Comparison of ENCODE assay signal across 27 cellular contexts in genomic region chr11:20457934-20458333, GRCh38.
"Had no signal": no experiment of that assay in that cellular context is flagged by ENCODE, and none has a peak within 500 bp of the region (broad histone marks: within the 10 kb centered on the region; RNA-seq: fewer than 3 reads in every experiment).

No MANE protein-coding gene starts in this region.

- DNase-seq: colonic mucosa; cortex of kidney; dermis blood vessel endothelial cell; dorsolateral prefrontal cortex; effector CD4-positive, alpha-beta T cell; effector CD8-positive, alpha-beta T cell; effector memory CD4-positive, alpha-beta T cell; effector memory CD8-positive, alpha-beta T cell; endodermal cell; esophagus squamous epithelium; foreskin fibroblast; foreskin keratinocyte; foreskin melanocyte; gastrocnemius medialis; glutamatergic neuron; head of caudate nucleus; heart left ventricle; heart right ventricle had no signal

- H3K27ac Mint-ChIP-seq: dendritic cell treated with granulocyte-macrophage colony-stimulating factor and Interleukin-4, amounts not matched to agents 40 ng/mL and 50 ng/mL, for 4 days; effector memory CD8-positive, alpha-beta T cell; endodermal cell had no signal

- H3K27ac ChIP-seq: colonic mucosa, coronary artery, dorsolateral prefrontal cortex, epithelial cell of prostate, esophagus muscularis mucosa, esophagus squamous epithelium, foreskin keratinocyte, gastrocnemius medialis, gastroesophageal sphincter, heart left ventricle, heart right ventricle had no signal

- H3K27me3 ChIP-seq: colonic mucosa, dorsolateral prefrontal cortex, esophagus muscularis mucosa, esophagus squamous epithelium, foreskin keratinocyte, gastrocnemius medialis, gastroesophageal sphincter, heart left ventricle, heart right ventricle had no signal

- H3K4me1 Mint-ChIP-seq: endodermal cell had no signal

- FAIRE-seq: colon, endometrium, endothelial cell of umbilical vein had no signal

- H3K4me3 ChIP-seq: colonic mucosa, coronary artery, dorsolateral prefrontal cortex, esophagus muscularis mucosa, esophagus squamous epithelium, gastrocnemius medialis, gastroesophageal sphincter, heart left ventricle, heart right ventricle had no signal

- H3K27me3 Mint-ChIP-seq: dendritic cell treated with granulocyte-macrophage colony-stimulating factor and Interleukin-4, amounts not matched to agents 40 ng/mL and 50 ng/mL, for 4 days; effector memory CD8-positive, alpha-beta T cell had no signal

- H3K4me3 Mint-ChIP-seq: dendritic cell treated with granulocyte-macrophage colony-stimulating factor and Interleukin-4, amounts not matched to agents 40 ng/mL and 50 ng/mL, for 4 days; effector memory CD8-positive, alpha-beta T cell; endodermal cell had no signal

- H3K9me3 Mint-ChIP-seq: dendritic cell treated with granulocyte-macrophage colony-stimulating factor and Interleukin-4, amounts not matched to agents 40 ng/mL and 50 ng/mL, for 4 days; effector memory CD8-positive, alpha-beta T cell; endodermal cell had no signal

- H3K4me1 ChIP-seq: colonic mucosa, esophagus muscularis mucosa, esophagus squamous epithelium, foreskin keratinocyte, gastrocnemius medialis, gastroesophageal sphincter had no signal

- H3K36me3 ChIP-seq: colonic mucosa had no signal

- ATAC-seq: effector memory CD8-positive, alpha-beta T cell; esophagus mucosa; foreskin keratinocyte; gastrocnemius medialis; gastroesophageal sphincter; heart left ventricle; heart right ventricle had no signal

- H3K9me3 ChIP-seq: colonic mucosa, esophagus muscularis mucosa, esophagus squamous epithelium, gastrocnemius medialis, gastroesophageal sphincter, heart left ventricle, heart right ventricle had no signal
